ENCODE assay signal across 1 cellular context in genomic region chr14:23953464-23954278, GRCh38.
TF ChIP-seq lines count a peak whose summit lies in the region.

DHRS4 (plus strand) TSS chr14:23953770; CDS start chr14:23953789, 19 bp downstream.

TF ChIP-seq in K562, 482 proteins besides CTCF, POLR2A, EP300 and RAD21 (continued from another document):
- TF ChIP-seq PRDM10 (IDR thresholded peaks at IDR 0.05; ENCODE audit: partially characterized antibody) (peak; percentile 1), EP400 (IDR thresholded peaks at IDR 0.05) (peak; percentile 64; the same call in 1 of the 2 replicates), HNRNPL (IDR thresholded peaks at IDR 0.05; ENCODE audit: low read depth, low read length) (peak; percentile 42; the same call in 1 of the 2 replicates), ZFX (CRISPR knock-in tag; IDR thresholded peaks at IDR 0.05) (peak; percentile 92), ZNF780A (CRISPR knock-in tag; IDR thresholded peaks at IDR 0.05) (no peak), CREB3L1 (IDR thresholded peaks at IDR 0.05; ENCODE audit: borderline replicate concordance, low read depth) (0 out of 2 replicates have a peak, but pooled peaks have one; percentile 14), TOE1 (IDR thresholded peaks at IDR 0.05; ENCODE audit: borderline replicate concordance) (peak; percentile 39; the same call in 1 of the 2 replicates), TOE1 (CRISPR knock-in tag; IDR thresholded peaks at IDR 0.05; ENCODE audit: borderline replicate concordance, low read depth) (no peak), ESRRA (IDR thresholded peaks at IDR 0.05; ENCODE audit: borderline replicate concordance, low read depth) (0 out of 2 replicates have a peak, but pooled peaks have one; percentile 7), POLR2B (IDR thresholded peaks at IDR 0.05; ENCODE audit: low read depth, partially characterized antibody) (peak; percentile 41), SP1 (CRISPR knock-in tag; IDR thresholded peaks at IDR 0.05) (0 out of 2 replicates have a peak, but pooled peaks have one; percentile 31), RBBP5 (IDR thresholded peaks at IDR 0.05; ENCODE audit: borderline replicate concordance, insufficient read depth, low read length, poor library complexity, severe bottlenecking) (peak; percentile 67), PHF20 (IDR thresholded peaks at IDR 0.05; ENCODE audit: partially characterized antibody) (peak; percentile 69), MIER1 (IDR thresholded peaks at IDR 0.05; ENCODE audit: low read depth) (peak; percentile 51; the same call in 1 of the 2 replicates), CCNT2 (IDR thresholded peaks at IDR 0.05; ENCODE audit: borderline replicate concordance, extremely low read depth, insufficient read length, low read depth, low read length) (peak; percentile 34), NFIC (IDR thresholded peaks at IDR 0.05) (0 out of 2 replicates have a peak, but pooled peaks have one; percentile 15), PHF8 (IDR thresholded peaks at IDR 0.05; ENCODE audit: borderline replicate concordance, low read length) (peak; percentile 87), TBP (optimal IDR thresholded peaks at IDR 0.05; ENCODE audit: low read depth, low read length) (peak; percentile 38), ETV5 (CRISPR knock-in tag; IDR thresholded peaks at IDR 0.05; ENCODE audit: low read depth) (peak; percentile 32; the same call in 1 of the 2 replicates), ZNF511 (CRISPR knock-in tag; IDR thresholded peaks at IDR 0.05) (peak; percentile 44; the same call in 1 of the 2 replicates), ID3 (CRISPR knock-in tag; IDR thresholded peaks at IDR 0.05) (no peak), ID3 (tag; IDR thresholded peaks at IDR 0.05) (no peak), HDAC2 (IDR thresholded peaks at IDR 0.05) (0 out of 2 replicates have a peak, but pooled peaks have one; percentile 36), CTCFL (IDR thresholded peaks at IDR 0.05; ENCODE audit: borderline replicate concordance, insufficient read depth, low read depth, low read length, poor library complexity, severe bottlenecking) (peak; percentile 60), STAT5A (IDR thresholded peaks at IDR 0.05; ENCODE audit: borderline replicate concordance, low read length) (no peak), CC2D1A (IDR thresholded peaks at IDR 0.05) (peak; percentile 71), FOXJ2 (tag; IDR thresholded peaks at IDR 0.05) (no peak), TFAP4 (CRISPR knock-in tag; IDR thresholded peaks at IDR 0.05; ENCODE audit: borderline replicate concordance) (peak; percentile 10; the same call in 1 of the 2 replicates), KLF1 (tag; IDR thresholded peaks at IDR 0.05) (peak; percentile 42; the same call in 1 of the 2 replicates), RBFOX2 (IDR thresholded peaks at IDR 0.05; ENCODE audit: low read depth, low read length) (peak; percentile 78), RBM17 (IDR thresholded peaks at IDR 0.05; ENCODE audit: borderline replicate concordance, low read depth, low read length) (no peak), HMGN3 (IDR thresholded peaks at IDR 0.05; ENCODE audit: borderline replicate concordance, extremely low read depth, insufficient read length, low read depth, low read length) (peak; percentile 56), CTBP1 (IDR thresholded peaks at IDR 0.05; ENCODE audit: borderline replicate concordance) (peak; percentile 28; the same call in 1 of the 2 replicates), SETDB1 (IDR thresholded peaks at IDR 0.05; ENCODE audit: low read length) (no peak), KDM5B (IDR thresholded peaks at IDR 0.05; ENCODE audit: insufficient replicate concordance, low read depth, low read length) (peak; percentile 62), SMC3 (conservative IDR thresholded peaks at IDR 0.05; ENCODE audit: insufficient read depth, low read depth, low read length) (peak; percentile 48; the same call in 1 of the 2 replicates), NKRF (IDR thresholded peaks at IDR 0.05; ENCODE audit: borderline replicate concordance) (peak; percentile 49; the same call in 1 of the 2 replicates), ARID3B (CRISPR knock-in tag; IDR thresholded peaks at IDR 0.05; ENCODE audit: borderline replicate concordance) (no peak), TAF1 (IDR thresholded peaks at IDR 0.05; ENCODE audit: control insufficient read depth, extremely low read depth, insufficient read depth, low read length, severe bottlenecking) (peak; percentile 34), NRF1 (conservative IDR thresholded peaks at IDR 0.05 in 1 of 2, IDR thresholded peaks at IDR 0.05 in 1 of 2) (0 out of 4 replicates have a peak, but pooled peaks of 1 of the 2 experiments have one; percentile 24), BRCA1 (IDR thresholded peaks at IDR 0.05) (no peak), BRCA1 (CRISPR knock-in tag; IDR thresholded peaks at IDR 0.05) (no peak), BRD9 (IDR thresholded peaks at IDR 0.05; ENCODE audit: low read depth, partially characterized antibody) (peak; percentile 61), ATF3 (IDR thresholded peaks at IDR 0.05) (no peak), ATF3 (CRISPR knock-in tag; conservative IDR thresholded peaks at IDR 0.05) (no peak)
